In the genomic region with DNA sequence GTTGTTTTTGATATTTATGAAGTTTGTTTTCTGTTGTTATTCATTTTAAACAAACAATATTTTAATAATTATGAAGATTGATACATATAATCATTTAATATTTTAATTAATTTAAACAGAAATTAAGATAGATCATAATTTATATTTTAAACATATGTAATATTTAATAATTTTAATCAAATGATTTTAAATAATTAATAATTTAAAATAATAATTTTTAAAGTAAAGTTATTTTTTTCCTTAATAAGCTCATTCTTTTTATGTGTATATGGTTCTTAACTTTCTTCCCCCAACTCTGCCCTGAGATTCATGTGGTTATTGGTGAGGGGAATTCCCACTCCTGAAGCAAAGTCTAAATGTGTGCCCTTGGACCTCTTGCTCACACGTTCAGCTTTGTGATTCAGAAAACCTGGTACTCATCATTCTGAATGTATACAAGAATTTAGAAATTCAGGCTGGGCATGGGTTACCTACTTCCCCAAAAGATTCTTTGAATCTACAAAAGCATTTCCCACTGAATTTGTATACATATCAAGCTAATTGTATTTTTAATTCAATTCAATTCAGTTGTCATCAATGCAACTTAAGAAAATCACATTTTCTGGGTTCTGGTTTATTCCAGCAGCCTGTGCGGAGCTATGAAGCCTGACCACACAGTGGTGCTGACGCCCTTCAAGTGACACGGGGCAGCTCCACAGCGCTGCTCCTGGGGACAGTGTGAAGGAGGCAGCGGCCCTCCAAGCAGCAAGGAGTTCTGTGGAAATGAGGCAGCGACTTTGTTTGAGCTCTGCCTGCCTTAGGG, we compare ENCODE assay signal across 1 cellular context.
TF ChIP-seq lines count a peak whose summit lies in the region.

No MANE protein-coding gene starts in this region.

TF ChIP-seq in HepG2, 621 proteins besides CTCF, POLR2A, EP300 and RAD21 (continued from another document):
- TF ChIP-seq, protein P1, sequence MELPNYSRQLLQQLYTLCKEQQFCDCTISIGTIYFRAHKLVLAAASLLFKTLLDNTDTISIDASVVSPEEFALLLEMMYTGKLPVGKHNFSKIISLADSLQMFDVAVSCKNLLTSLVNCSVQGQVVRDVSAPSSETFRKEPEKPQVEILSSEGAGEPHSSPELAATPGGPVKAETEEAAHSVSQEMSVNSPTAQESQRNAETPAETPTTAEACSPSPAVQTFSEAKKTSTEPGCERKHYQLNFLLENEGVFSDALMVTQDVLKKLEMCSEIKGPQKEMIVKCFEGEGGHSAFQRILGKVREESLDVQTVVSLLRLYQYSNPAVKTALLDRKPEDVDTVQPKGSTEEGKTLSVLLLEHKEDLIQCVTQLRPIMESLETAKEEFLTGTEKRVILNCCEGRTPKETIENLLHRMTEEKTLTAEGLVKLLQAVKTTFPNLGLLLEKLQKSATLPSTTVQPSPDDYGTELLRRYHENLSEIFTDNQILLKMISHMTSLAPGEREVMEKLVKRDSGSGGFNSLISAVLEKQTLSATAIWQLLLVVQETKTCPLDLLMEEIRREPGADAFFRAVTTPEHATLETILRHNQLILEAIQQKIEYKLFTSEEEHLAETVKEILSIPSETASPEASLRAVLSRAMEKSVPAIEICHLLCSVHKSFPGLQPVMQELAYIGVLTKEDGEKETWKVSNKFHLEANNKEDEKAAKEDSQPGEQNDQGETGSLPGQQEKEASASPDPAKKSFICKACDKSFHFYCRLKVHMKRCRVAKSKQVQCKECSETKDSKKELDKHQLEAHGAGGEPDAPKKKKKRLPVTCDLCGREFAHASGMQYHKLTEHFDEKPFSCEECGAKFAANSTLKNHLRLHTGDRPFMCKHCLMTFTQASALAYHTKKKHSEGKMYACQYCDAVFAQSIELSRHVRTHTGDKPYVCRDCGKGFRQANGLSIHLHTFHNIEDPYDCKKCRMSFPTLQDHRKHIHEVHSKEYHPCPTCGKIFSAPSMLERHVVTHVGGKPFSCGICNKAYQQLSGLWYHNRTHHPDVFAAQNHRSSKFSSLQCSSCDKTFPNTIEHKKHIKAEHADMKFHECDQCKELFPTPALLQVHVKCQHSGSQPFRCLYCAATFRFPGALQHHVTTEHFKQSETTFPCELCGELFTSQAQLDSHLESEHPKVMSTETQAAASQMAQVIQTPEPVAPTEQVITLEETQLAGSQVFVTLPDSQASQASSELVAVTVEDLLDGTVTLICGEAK (IDR thresholded peaks at IDR 0.05): no peak
- TF ChIP-seq, protein P1 (CRISPR knock-in tag; IDR thresholded peaks at IDR 0.05): no peak
- TF ChIP-seq IRX3 (CRISPR knock-in tag; IDR thresholded peaks at IDR 0.05; ENCODE audit: borderline replicate concordance, low read depth) (peak; percentile 51; the same call in 1 of the 2 replicates), ZSCAN21 (CRISPR knock-in tag; IDR thresholded peaks at IDR 0.05; ENCODE audit: borderline replicate concordance) (no peak), PHF5A (CRISPR knock-in tag; IDR thresholded peaks at IDR 0.05; ENCODE audit: low read depth, unreplicated experiment) (no peak), ZNF607 (CRISPR knock-in tag; IDR thresholded peaks at IDR 0.05; ENCODE audit: borderline replicate concordance) (no peak), KLF16 (CRISPR knock-in tag; IDR thresholded peaks at IDR 0.05) (no peak), KLF12 (CRISPR knock-in tag; IDR thresholded peaks at IDR 0.05; ENCODE audit: borderline replicate concordance) (0 out of 2 replicates have a peak, but pooled peaks have one; percentile 15), EED (CRISPR knock-in tag; IDR thresholded peaks at IDR 0.05) (no peak), NFE2 (CRISPR knock-in tag; IDR thresholded peaks at IDR 0.05) (no peak), BCL6 (CRISPR knock-in tag; IDR thresholded peaks at IDR 0.05) (0 out of 2 replicates have a peak, but pooled peaks have one; percentile 29), MIXL1 (CRISPR knock-in tag; IDR thresholded peaks at IDR 0.05) (0 out of 2 replicates have a peak, but pooled peaks have one; percentile 13), MXD4 (CRISPR knock-in tag; IDR thresholded peaks at IDR 0.05) (peak; percentile 52; the same call in 1 of the 2 replicates), ZNF20 (CRISPR knock-in tag; IDR thresholded peaks at IDR 0.05) (no peak), TCF7L2 (IDR thresholded peaks at IDR 0.05; ENCODE audit: low read depth, low read length) (no peak), STAG1 (CRISPR knock-in tag; IDR thresholded peaks at IDR 0.05) (peak; percentile 96), SALL1 (CRISPR knock-in tag; IDR thresholded peaks at IDR 0.05) (peak; percentile 43; the same call in 1 of the 2 replicates), BORCS8-MEF2B (CRISPR knock-in tag; IDR thresholded peaks at IDR 0.05) (peak; percentile 44; the same call in 1 of the 2 replicates), RFX1 (IDR thresholded peaks at IDR 0.05) (no peak), ZNF619 (CRISPR knock-in tag; IDR thresholded peaks at IDR 0.05) (no peak)
- TF ChIP-seq, protein P2, sequence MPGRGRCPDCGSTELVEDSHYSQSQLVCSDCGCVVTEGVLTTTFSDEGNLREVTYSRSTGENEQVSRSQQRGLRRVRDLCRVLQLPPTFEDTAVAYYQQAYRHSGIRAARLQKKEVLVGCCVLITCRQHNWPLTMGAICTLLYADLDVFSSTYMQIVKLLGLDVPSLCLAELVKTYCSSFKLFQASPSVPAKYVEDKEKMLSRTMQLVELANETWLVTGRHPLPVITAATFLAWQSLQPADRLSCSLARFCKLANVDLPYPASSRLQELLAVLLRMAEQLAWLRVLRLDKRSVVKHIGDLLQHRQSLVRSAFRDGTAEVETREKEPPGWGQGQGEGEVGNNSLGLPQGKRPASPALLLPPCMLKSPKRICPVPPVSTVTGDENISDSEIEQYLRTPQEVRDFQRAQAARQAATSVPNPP (CRISPR knock-in tag; IDR thresholded peaks at IDR 0.05): peak; percentile 28; the same call in 1 of the 2 replicates
